10 cellular contexts compared by ENCODE assay signal in the genomic region with DNA sequence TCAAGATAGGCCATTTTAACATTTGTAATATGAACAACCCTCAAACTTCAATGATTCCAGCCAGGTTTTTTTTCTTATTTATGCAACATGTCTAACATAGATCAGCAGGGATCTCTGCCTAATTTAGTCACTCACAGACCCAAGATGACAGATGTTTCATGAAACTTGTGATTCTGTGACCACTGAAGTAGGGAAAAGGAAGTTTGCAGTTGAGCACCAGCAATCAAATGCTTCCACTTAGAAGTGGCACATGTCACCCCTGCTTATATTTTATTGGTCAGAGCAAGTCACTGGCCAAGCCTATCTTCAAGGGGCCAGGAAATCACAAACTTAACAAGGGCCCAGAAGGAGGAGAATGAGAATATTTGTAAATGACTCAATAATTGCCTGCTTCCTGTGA.
A peak's percentile ranks its signal among the peaks of the same experiment; 100 is the strongest.
DNase-seq lines count a peak whose midpoint lies in the region; ATAC-seq and TF ChIP-seq lines count a peak whose summit lies in the region.
"Had no signal": no experiment of that assay in that cellular context is flagged by ENCODE, and none has a peak within 500 bp of the region (broad histone marks: within the 10 kb centered on the region; RNA-seq: fewer than 3 reads in every experiment).

No MANE protein-coding gene starts in this region.

- no peaks in the 10 kb centered on the region for H3K27me3 Mint-ChIP-seq in MCF 10A (ENCODE audit: insufficient read depth, unreplicated experiment)

- H3K36me3 ChIP-seq in mucosa of descending colon (ENCODE audit: low read depth) (no peaks in the 10 kb centered on the region), upper lobe of left lung (no peaks in the 10 kb centered on the region)
- H3K36me3 ChIP-seq: left lung, suprapubic skin had no signal

- H3K4me3 Mint-ChIP-seq in MCF 10A (ENCODE audit: unreplicated experiment) = no peak overlapping the region

- no peak overlapping the region for H3K27ac Mint-ChIP-seq in MCF 10A (ENCODE audit: low read depth, unreplicated experiment)

- H3K4me3 ChIP-seq in mucosa of descending colon (no peak overlapping the region), upper lobe of left lung (no peak overlapping the region)
- H3K4me3 ChIP-seq: left lung, suprapubic skin had no signal

- H3K27ac ChIP-seq in upper lobe of left lung = no peak overlapping the region
- H3K27ac ChIP-seq: left lung, suprapubic skin had no signal

- no peaks in the 10 kb centered on the region for H3K9me3 ChIP-seq in mucosa of descending colon
- peaks cover 0 to 6% (median 1%) of the 10 kb centered on the region in 4 donors for H3K9me3 ChIP-seq in upper lobe of left lung
- H3K9me3 ChIP-seq: left lung, suprapubic skin had no signal

- H3K36me3 Mint-ChIP-seq in MCF 10A (ENCODE audit: insufficient read depth, unreplicated experiment) = no peaks in the 10 kb centered on the region

- POLR2A ChIA-PET in MCF 10A (lab: Yijun Ruan, JAX) = no interaction called here

- no peaks in the 10 kb centered on the region for H3K27me3 ChIP-seq in upper lobe of left lung
- H3K27me3 ChIP-seq: left lung, suprapubic skin had no signal

- no peak for TF ChIP-seq POLR2A in upper lobe of left lung (IDR thresholded peaks at IDR 0.05)

- CTCF ChIA-PET in MCF 10A (lab: Yijun Ruan, JAX) = no interaction called here

- DNase-seq in mucosa of descending colon (no peak), MCF 10A (ENCODE audit: unreplicated experiment) (no peak), upper lobe of left lung (no peak), HuH-7 (ENCODE audit: low spot score) (no peak)
- DNase-seq: left lung, NCI-H1417 had no signal

- no peak for TF ChIP-seq EP300 in upper lobe of left lung (IDR thresholded peaks at IDR 0.05)

- H3K9me3 Mint-ChIP-seq in MCF 10A (ENCODE audit: unreplicated experiment) = no peaks in the 10 kb centered on the region

- BruUV-seq in MCF 10A (replicated peaks; lab: Mats Ljungman, UMichigan) = no TSS peak

- H3K4me1 ChIP-seq in mucosa of descending colon (ENCODE audit: low read depth) (no peaks in the 10 kb centered on the region), upper lobe of left lung (peaks cover 0 to under 1% (median 0%) of the 10 kb centered on the region in 4 donors)
- H3K4me1 ChIP-seq: left lung, suprapubic skin had no signal

- ATAC-seq in GM18870 (IDR thresholded peaks at IDR 0.05; ENCODE audit: unreplicated experiment) (peak; percentile 89), GM21576 (IDR thresholded peaks at IDR 0.05; ENCODE audit: unreplicated experiment) (peak; percentile 98), HG03378 (IDR thresholded peaks at IDR 0.05; ENCODE audit: unreplicated experiment) (peak; percentile 86), mucosa of descending colon (peak; percentile 31), upper lobe of left lung (ENCODE audit: low FRiP score in 2 of 2) (no peak)
- ATAC-seq: left lung had no signal

- intact Hi-C loops in mucosa of descending colon (cut with DNase I, micrococcal nuclease) = no loop called here
- intact Hi-C loops in MCF 10A (cut with micrococcal nuclease) = no loop called here

- no peaks in the 10 kb centered on the region for H3K4me1 Mint-ChIP-seq in MCF 10A (ENCODE audit: insufficient read depth, unreplicated experiment)

- TF ChIP-seq CTCF in mucosa of descending colon (IDR thresholded peaks at IDR 0.05) (no peak), MCF 10A (IDR thresholded peaks at IDR 0.05; ENCODE audit: unreplicated experiment) (no peak), upper lobe of left lung (IDR thresholded peaks at IDR 0.05) (no peak)

Comparison
In these comparisons a context has a peak if more than half of its experiments do, and no peak if none do; other contexts are left out.
1. ATAC-seq: peak in GM18870 (single experiment), GM21576 (single experiment), HG03378 (single experiment) and mucosa of descending colon (single experiment); none in upper lobe of left lung (0 of 2).